8 cellular contexts compared by ENCODE assay signal in the genomic region with DNA sequence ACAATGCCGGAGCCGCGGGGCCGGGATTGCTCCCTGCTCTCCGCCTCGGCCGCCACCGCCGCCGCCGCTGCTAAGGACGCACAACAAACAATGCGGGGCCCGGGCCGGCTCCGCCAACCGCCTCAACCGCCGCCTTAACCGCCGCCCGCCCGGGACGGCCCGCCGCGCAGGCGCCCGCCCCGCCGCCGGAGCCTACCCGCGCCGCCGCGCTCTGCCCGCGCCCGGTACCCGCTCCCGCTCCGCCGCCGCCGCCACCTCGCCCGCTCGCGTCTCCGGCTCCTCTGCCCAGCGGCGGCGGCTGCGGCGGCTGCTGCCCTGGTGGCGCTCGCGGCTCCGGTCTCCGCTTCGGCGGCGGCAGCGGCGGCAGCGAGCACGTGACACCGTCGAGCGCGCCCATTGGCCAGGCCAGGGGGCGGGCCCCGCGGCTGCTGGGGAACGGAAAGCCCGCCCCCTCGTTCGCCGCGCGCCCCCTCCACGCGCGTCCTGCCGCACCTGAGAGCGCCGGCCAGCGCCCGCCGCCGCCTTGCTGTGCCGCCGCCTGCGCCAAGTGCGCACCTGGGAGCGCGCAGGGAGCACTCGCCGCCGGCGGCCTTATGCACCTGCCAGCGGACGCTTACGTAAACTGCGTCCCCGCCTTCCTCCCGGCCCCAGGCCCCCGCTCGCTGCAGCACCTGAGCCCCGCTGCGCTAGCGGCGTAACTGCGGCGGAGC. TPM values are rescaled to one million over a fixed set of nuclear protein-coding genes. Genes with fewer than 3 reads are reported as not detected.
DNase-seq lines count a peak whose midpoint lies in the region; ATAC-seq lines count a peak whose summit lies in the region.

A gene (minus strand): TSS at position 347 of the 710 bp plus-strand sequence. CDS start 84,452 bp downstream, outside the sequence.

- POLR2A ChIA-PET in activated CD4-positive, alpha-beta memory T cell treated with anti-CD3 and anti-CD28 coated beads, Interleukin-2, amount 10 ng/mL, durations not matched to agents 7 days and 5 days (lab: Charles Lee) = interaction anchor here (0.6 to 1.9 kb wide), 3 partner anchors 43 to 71 kb away, joined by 3 to 7 read pairs (median 6); no protein-coding TSS in a partner anchor

- H3K4me3 Mint-ChIP-seq in CD4-positive, CD25-positive, alpha-beta regulatory T cell = peak within 1 kb of the TSS; percentile 84 to 94 (median 91)
- peak within 1 kb of the TSS; percentile 71 for H3K4me3 Mint-ChIP-seq in activated CD4-positive, alpha-beta memory T cell treated with anti-CD3 and anti-CD28 coated beads, Interleukin-2, amount 10 ng/mL, durations not matched to agents 7 days and 5 days

- H3K4me1 Mint-ChIP-seq in CD4-positive, CD25-positive, alpha-beta regulatory T cell = peaks cover 9 to 42% (median 22%) of the 10 kb centered on the region in 4 donors
- peaks cover 19% of the 10 kb centered on the region for H3K4me1 Mint-ChIP-seq in activated CD4-positive, alpha-beta memory T cell treated with anti-CD3 and anti-CD28 coated beads, Interleukin-2, amount 10 ng/mL, durations not matched to agents 7 days and 5 days

- no peaks in the 10 kb centered on the region for H3K9me3 Mint-ChIP-seq in CD4-positive, CD25-positive, alpha-beta regulatory T cell
- no peaks in the 10 kb centered on the region for H3K9me3 Mint-ChIP-seq in activated CD4-positive, alpha-beta memory T cell treated with anti-CD3 and anti-CD28 coated beads, Interleukin-2, amount 10 ng/mL, durations not matched to agents 7 days and 5 days

- peak; percentile 91 to 96 (median 96) for DNase-seq in CD4-positive, CD25-positive, alpha-beta regulatory T cell
- DNase-seq in NCI-H774 (lab: John Stamatoyannopoulos, UW) = peak; percentile 96
- peak; percentile 92 for DNase-seq in activated CD4-positive, alpha-beta memory T cell treated with anti-CD3 and anti-CD28 coated beads, Interleukin-2, amount 10 ng/mL, durations not matched to agents 7 days and 5 days
- peak; percentile 84 to 93 for DNase-seq in lung microvascular endothelial cell (ENCODE audit: low read depth in 2 of 2)
- peak; percentile 84 to 89 (median 87) for DNase-seq in stimulated activated CD4-positive, alpha-beta T cell treated with anti-CD3 and anti-CD28 coated beads, TNF-alpha, amount 100 ng/mL, for 4 hours (ENCODE audit: low read depth in 3 of 3)

- CTCF ChIA-PET in activated CD4-positive, alpha-beta memory T cell treated with anti-CD3 and anti-CD28 coated beads, Interleukin-2, amount 10 ng/mL, durations not matched to agents 7 days and 5 days (lab: Charles Lee) = interaction anchor here (0.7 to 1.8 kb wide), 5 partner anchors 12 to 81 kb away, joined by 3 to 9 read pairs (median 4); no protein-coding TSS in a partner anchor

- no peaks in the 10 kb centered on the region for H3K9me3 ChIP-seq in CD4-positive, CD25-positive, alpha-beta regulatory T cell (ENCODE audit: control insufficient read depth in 2 of 2, low read length in 2 of 2)
- no peaks in the 10 kb centered on the region for H3K9me3 ChIP-seq in ectodermal cell (ENCODE audit: control insufficient read depth, low read length)

- H3K36me3 ChIP-seq in CD4-positive, CD25-positive, alpha-beta regulatory T cell (ENCODE audit: control insufficient read depth, insufficient read depth, low read length) = no peaks in the 10 kb centered on the region
- no peaks in the 10 kb centered on the region for H3K36me3 ChIP-seq in ectodermal cell (ENCODE audit: control insufficient read depth, insufficient read depth, low read length)

- peak within 1 kb of the TSS; percentile 66 for H3K27ac ChIP-seq in CD4-positive, CD25-positive, alpha-beta regulatory T cell (ENCODE audit: insufficient read depth, low read length, poor library complexity, severe bottlenecking)
- H3K27ac ChIP-seq in ectodermal cell (ENCODE audit: insufficient read depth, low read depth, low read length, poor library complexity, severe bottlenecking) = no peak within 1 kb of the TSS

- H3K27ac Mint-ChIP-seq in CD4-positive, CD25-positive, alpha-beta regulatory T cell = peak within 1 kb of the TSS; percentile 56 to 80 (median 76)
- H3K27ac Mint-ChIP-seq in activated CD4-positive, alpha-beta memory T cell treated with anti-CD3 and anti-CD28 coated beads, Interleukin-2, amount 10 ng/mL, durations not matched to agents 7 days and 5 days = no peak within 1 kb of the TSS

- H3K36me3 Mint-ChIP-seq in CD4-positive, CD25-positive, alpha-beta regulatory T cell = no peaks in the 10 kb centered on the region
- no peaks in the 10 kb centered on the region for H3K36me3 Mint-ChIP-seq in activated CD4-positive, alpha-beta memory T cell treated with anti-CD3 and anti-CD28 coated beads, Interleukin-2, amount 10 ng/mL, durations not matched to agents 7 days and 5 days (ENCODE audit: low read depth)

- peaks cover 4% of the 10 kb centered on the region for H3K27me3 Mint-ChIP-seq in CD4-positive, CD25-positive, alpha-beta regulatory T cell
- peaks cover 4% of the 10 kb centered on the region for H3K27me3 Mint-ChIP-seq in activated CD4-positive, alpha-beta memory T cell treated with anti-CD3 and anti-CD28 coated beads, Interleukin-2, amount 10 ng/mL, durations not matched to agents 7 days and 5 days

- peak within 1 kb of the TSS; percentile 85 for H3K4me3 ChIP-seq in CD4-positive, CD25-positive, alpha-beta regulatory T cell (ENCODE audit: low read depth, low read length)
- peak within 1 kb of the TSS; percentile 79 for H3K4me3 ChIP-seq in ectodermal cell (ENCODE audit: insufficient read depth, low read depth, low read length)

- peak; percentile 89 to 92 for ATAC-seq in CD4-positive, CD25-positive, alpha-beta regulatory T cell (ENCODE audit: low read depth in 2 of 2)
- ATAC-seq in GM19452 (IDR thresholded peaks at IDR 0.05; ENCODE audit: unreplicated experiment) = peak; percentile 91
- peak; percentile 43 for ATAC-seq in HG03575 (IDR thresholded peaks at IDR 0.05; ENCODE audit: extremely low read depth, insufficient number of reproducible peaks, low FRiP score, unreplicated experiment)

- no peaks in the 10 kb centered on the region for H3K27me3 ChIP-seq in CD4-positive, CD25-positive, alpha-beta regulatory T cell (ENCODE audit: control insufficient read depth, insufficient read depth, low read length)
- H3K27me3 ChIP-seq in ectodermal cell (ENCODE audit: control insufficient read depth, insufficient read depth, low read length, poor library complexity, severe bottlenecking) = peaks cover 21% of the 10 kb centered on the region

- 0% methylated on average over 116 of the region's 116 CpGs for WGBS in ectodermal cell, 2 experiments

- H3K4me1 ChIP-seq in CD4-positive, CD25-positive, alpha-beta regulatory T cell (ENCODE audit: control insufficient read depth, insufficient read depth, low read length, poor library complexity, severe bottlenecking) = peaks cover 24% of the 10 kb centered on the region
- H3K4me1 ChIP-seq in ectodermal cell (ENCODE audit: control insufficient read depth, insufficient read depth, low read length) = peaks cover 16% of the 10 kb centered on the region

RNA-seq across cellular contexts. Expression of the gene that starts here (rescaled TPM):
- total RNA-seq in CD4-positive, CD25-positive, alpha-beta regulatory T cell = 16.8 TPM
- 10 to 100 TPM; 14.9 to 18.2 (median 15.2) TPM for polyA plus RNA-seq in CD4-positive, CD25-positive, alpha-beta regulatory T cell
- total RNA-seq in activated CD4-positive, alpha-beta memory T cell treated with anti-CD3 and anti-CD28 coated beads, Interleukin-2, amount 10 ng/mL, durations not matched to agents 7 days and 5 days = 10 to 100 TPM; 20.4 to 22.6 TPM
- polyA plus RNA-seq in ectodermal cell (2013, experiment 1 of 4) = 64.0 TPM
- 62.6 TPM for polyA plus RNA-seq in ectodermal cell (2013, experiment 2 of 4)
- polyA plus RNA-seq in ectodermal cell (2013, experiment 3 of 4) = 51.2 TPM
- polyA plus RNA-seq in ectodermal cell (2013, experiment 4 of 4) = 52.3 TPM
- 4.8 and 7.7 TPM in 2 replicates for total RNA-seq in lung microvascular endothelial cell
